Comparison of ENCODE assay signal across 8 cellular contexts in genomic region chr6:167706313-167707109, GRCh38.
A peak's percentile ranks its signal among the peaks of the same experiment; 100 is the strongest.
DNase-seq lines count a peak whose midpoint lies in the region; ATAC-seq and TF ChIP-seq lines count a peak whose summit lies in the region.

No MANE protein-coding gene starts in this region.

- H3K27me3 ChIP-seq in CD4-positive, alpha-beta memory T cell (ENCODE audit: insufficient read depth, low read length): peaks cover 36% of the 10 kb centered on the region
- peaks cover 13% of the 10 kb centered on the region for H3K27me3 ChIP-seq in KMS-11 (ENCODE audit: insufficient read depth, low read depth)
- H3K27me3 ChIP-seq in Caco-2 (replicated peaks; ENCODE audit: control insufficient read depth, insufficient read depth, low read length): no peaks in the 10 kb centered on the region

- intact Hi-C loops in CD4-positive, alpha-beta memory T cell (cut with micrococcal nuclease): no loop called here
- intact Hi-C loops in Caco-2 (cut with micrococcal nuclease; ENCODE audit: unreplicated experiment): no loop called here

- H2AFZ ChIP-seq in KMS-11 (ENCODE audit: low read depth): no peak overlapping the region

- peak overlapping the region in 7 of 8 donors; percentile 25 to 76 (median 56) for H3K4me3 Mint-ChIP-seq in CD4-positive, alpha-beta memory T cell
- no peak overlapping the region for H3K4me3 Mint-ChIP-seq in Caco-2 (ENCODE audit: unreplicated experiment)

- peaks cover 10 to 39% (median 25%) of the 10 kb centered on the region in 4 donors for H3K4me1 Mint-ChIP-seq in CD4-positive, alpha-beta memory T cell
- H3K4me1 Mint-ChIP-seq in Caco-2 (ENCODE audit: low read depth, unreplicated experiment): no peaks in the 10 kb centered on the region

- no peaks in the 10 kb centered on the region for H3K36me3 Mint-ChIP-seq in CD4-positive, alpha-beta memory T cell
- no peaks in the 10 kb centered on the region for H3K36me3 Mint-ChIP-seq in Caco-2 (ENCODE audit: insufficient read depth, unreplicated experiment)

- POLR2A ChIA-PET in CD4-positive, alpha-beta memory T cell (lab: Charles Lee; ENCODE audit: partially characterized antibody): interaction anchor here (1.0 kb wide), 1 partner anchor 121 kb away, joined by 3 read pairs; no protein-coding TSS in a partner anchor
- POLR2A ChIA-PET in Caco-2 (lab: Charles Lee): no interaction called here

- peak overlapping the region in 5 of 7 donors; percentile 32 to 88 (median 71) for H3K27ac Mint-ChIP-seq in CD4-positive, alpha-beta memory T cell
- H3K27ac Mint-ChIP-seq in Caco-2 (ENCODE audit: unreplicated experiment): no peak overlapping the region

- H3K4me2 ChIP-seq in KMS-11: peak overlapping the region; percentile 22; the same call in 1 of the 2 replicates

- no peaks in the 10 kb centered on the region for H3K9me3 Mint-ChIP-seq in CD4-positive, alpha-beta memory T cell
- H3K9me3 Mint-ChIP-seq in Caco-2 (ENCODE audit: unreplicated experiment): no peaks in the 10 kb centered on the region

- H3K79me2 ChIP-seq in KMS-11 (ENCODE audit: insufficient read depth, low read depth): no peaks in the 10 kb centered on the region

- BruUV-seq in Caco-2 (replicated peaks; lab: Mats Ljungman, UMichigan): no TSS peak

- H3K9ac ChIP-seq in KMS-11: no peak overlapping the region

- H3K4me3 ChIP-seq in CD4-positive, alpha-beta memory T cell (ENCODE audit: low read length in 2 of 2): no peak overlapping the region
- H3K4me3 ChIP-seq in KMS-11 (IDR thresholded peaks at IDR 0.05; ENCODE audit: insufficient read depth, low read depth, low read length): no peak overlapping the region
- H3K4me3 ChIP-seq in Caco-2 (ENCODE audit: low read depth, low read length): no peak overlapping the region

- H4K20me1 ChIP-seq in KMS-11 (ENCODE audit: insufficient read depth): no peaks in the 10 kb centered on the region

- H3K27ac ChIP-seq in CD4-positive, alpha-beta memory T cell (ENCODE audit: low read depth, low read length): no peak overlapping the region
- no peak overlapping the region for H3K27ac ChIP-seq in KMS-11

- peak; percentile 67 to 79 (median 72) for DNase-seq in CD4-positive, alpha-beta memory T cell
- peak; percentile 81 for DNase-seq in activated CD8-positive, alpha-beta memory T cell treated with anti-CD3 and anti-CD28 coated beads, Interleukin-2, amount 50 U/mL, for 48 hours
- DNase-seq in stimulated activated CD4-positive, alpha-beta T cell treated with anti-CD3 and anti-CD28 coated beads, Interleukin-15, amount 100 ng/mL, for 48 hours (ENCODE audit: low read depth in 2 of 2): peak; percentile 49 to 52
- no peak for DNase-seq in NCI-H187 treated with DMSO at 0.1 percent for 48 hours (lab: John Stamatoyannopoulos, UW)
- DNase-seq in Caco-2: no peak
- no peak for DNase-seq in NCI-H524 (lab: John Stamatoyannopoulos, UW)

- peak; percentile 96 for ATAC-seq in GM21576 (IDR thresholded peaks at IDR 0.05; ENCODE audit: unreplicated experiment)

- no peaks in the 10 kb centered on the region for H3K36me3 ChIP-seq in CD4-positive, alpha-beta memory T cell (ENCODE audit: insufficient read depth, low read length)
- H3K36me3 ChIP-seq in KMS-11 (ENCODE audit: insufficient read depth): no peaks in the 10 kb centered on the region
- H3K36me3 ChIP-seq in Caco-2 (ENCODE audit: control insufficient read depth, insufficient read depth, low read length): no peaks in the 10 kb centered on the region

- no peak for TF ChIP-seq CTCF in KMS-11 (conservative IDR thresholded peaks at IDR 0.05; ENCODE audit: low read depth, low read length)
- no peak for TF ChIP-seq CTCF in Caco-2 (IDR thresholded peaks at IDR 0.05; ENCODE audit: insufficient read depth in 1 of 2, low read depth in 1 of 2, low read length in 1 of 2, severe bottlenecking in 1 of 2, unreplicated experiment in 1 of 2)

- no peaks in the 10 kb centered on the region for H3K9me3 ChIP-seq in CD4-positive, alpha-beta memory T cell (ENCODE audit: control insufficient read depth in 1 of 2, low read length in 2 of 2)
- no peaks in the 10 kb centered on the region for H3K9me3 ChIP-seq in Caco-2

- peaks cover 28% of the 10 kb centered on the region for H3K4me1 ChIP-seq in CD4-positive, alpha-beta memory T cell (ENCODE audit: insufficient read depth, low read length)
- peaks cover 13% of the 10 kb centered on the region for H3K4me1 ChIP-seq in KMS-11 (ENCODE audit: low read depth, poor library complexity, severe bottlenecking)
- no peaks in the 10 kb centered on the region for H3K4me1 ChIP-seq in Caco-2

- CTCF ChIA-PET in CD4-positive, alpha-beta memory T cell (lab: Charles Lee; ENCODE audit: partially characterized antibody): no interaction called here
- CTCF ChIA-PET in Caco-2 (lab: Charles Lee): interaction anchor here (0.6 kb wide), 1 partner anchor 141 kb away, joined by 3 read pairs; no protein-coding TSS in a partner anchor

- H3K27me3 Mint-ChIP-seq in CD4-positive, alpha-beta memory T cell: peaks cover 30 to 50% of the 10 kb centered on the region in 2 donors
- H3K27me3 Mint-ChIP-seq in Caco-2 (ENCODE audit: insufficient read depth, unreplicated experiment): no peaks in the 10 kb centered on the region

Comparison
In these comparisons a context has a peak if more than half of its experiments do, and no peak if none do; other contexts are left out.
1. DNase-seq: peak in CD4-positive, alpha-beta memory T cell (5 of 5), activated CD8-positive, alpha-beta memory T cell treated with anti-CD3 and anti-CD28 coated beads, Interleukin-2, amount 50 U/mL, for 48 hours (single experiment) and stimulated activated CD4-positive, alpha-beta T cell treated with anti-CD3 and anti-CD28 coated beads, Interleukin-15, amount 100 ng/mL, for 48 hours (2 of 2); none in NCI-H187 treated with DMSO at 0.1 percent for 48 hours (single experiment), Caco-2 (0 of 2) and NCI-H524 (0 of 2).